In genomic region chr4:165301833-165302232, GRCh38 we compare ENCODE assay signal across 8 cellular contexts. TPM values are rescaled to one million over a fixed set of nuclear protein-coding genes. Genes with fewer than 3 reads are reported as not detected.
DNase-seq lines count a peak whose midpoint lies in the region; ATAC-seq and TF ChIP-seq lines count a peak whose summit lies in the region.

No MANE protein-coding gene starts in this region.

- TF ChIP-seq CTCF in Calu3 (IDR thresholded peaks at IDR 0.05; ENCODE audit: unreplicated experiment) (no peak), omental fat pad (IDR thresholded peaks at IDR 0.05) (no peak), WERI-Rb-1 (IDR thresholded peaks at IDR 0.05; ENCODE audit: low read depth, low read length) (no peak)

- CTCF ChIA-PET in Calu3 (lab: Charles Lee) = no interaction called here

- H3K9me3 ChIP-seq in WERI-Rb-1 (ENCODE audit: severe bottlenecking) = no peaks in the 10 kb centered on the region

- H3K27me3 ChIP-seq in WERI-Rb-1 (ENCODE audit: insufficient read depth, low read depth, severe bottlenecking) = no peaks in the 10 kb centered on the region

- no TSS peak for BruUV-seq in Calu3 (replicated peaks; lab: Mats Ljungman, UMichigan)

- DNase-seq in Calu3 = no peak
- peak; percentile 33 for DNase-seq in astrocyte of the hippocampus (ENCODE audit: low read depth, low spot score)
- no peak for DNase-seq in omental fat pad (ENCODE audit: low spot score)
- no peak for DNase-seq in ureter (ENCODE audit: low spot score)
- no peak for DNase-seq in WERI-Rb-1
- DNase-seq in HuH-7 (ENCODE audit: low spot score) = no peak

- ATAC-seq in GM19395 (IDR thresholded peaks at IDR 0.05; ENCODE audit: unreplicated experiment) (peak; percentile 89), HG03457 (IDR thresholded peaks at IDR 0.05; ENCODE audit: unreplicated experiment) (peak; percentile 92), omental fat pad (ENCODE audit: low FRiP score) (peak; percentile 66)

- peak overlapping the region; percentile 68 for H3K4me3 Mint-ChIP-seq in Calu3 (ENCODE audit: low read depth, unreplicated experiment)

- H3K27ac ChIP-seq in WERI-Rb-1 = no peak overlapping the region

- no peaks in the 10 kb centered on the region for H3K27me3 Mint-ChIP-seq in Calu3 (ENCODE audit: unreplicated experiment)

- intact Hi-C loops in Calu3 (cut with micrococcal nuclease; ENCODE audit: unreplicated experiment) = no loop called here

- H3K9me3 Mint-ChIP-seq in Calu3 (ENCODE audit: low read depth, unreplicated experiment) = no peaks in the 10 kb centered on the region

- peaks cover 17% of the 10 kb centered on the region for H3K36me3 ChIP-seq in WERI-Rb-1

- H3K27ac Mint-ChIP-seq in Calu3 (ENCODE audit: unreplicated experiment) = peak overlapping the region; percentile 25

- H3K36me3 Mint-ChIP-seq in Calu3 (ENCODE audit: insufficient read depth, unreplicated experiment) = peaks cover 7% of the 10 kb centered on the region

- no peak overlapping the region for H3K4me3 ChIP-seq in WERI-Rb-1 (ENCODE audit: low read depth, low read length)

- H3K4me1 Mint-ChIP-seq in Calu3 (ENCODE audit: low read depth, unreplicated experiment) = peaks cover 8% of the 10 kb centered on the region

RNA-seq across cellular contexts. Expression of gene MSMO1, which starts 25.6 kb away (rescaled TPM):
- 93.6 and 111 TPM in 2 replicates for total RNA-seq in Calu3 (2022)
- 10 to 100 TPM; 13.2 to 45.2 (median 19.3) TPM for total RNA-seq in omental fat pad
- 98.6 TPM for total RNA-seq in ureter
